In genomic region chr15:56496635-56497034, GRCh38 we compare ENCODE assay signal across 8 cellular contexts. TPM values are rescaled to one million over a fixed set of nuclear protein-coding genes. Genes with fewer than 3 reads are reported as not detected.
DNase-seq lines count a peak whose midpoint lies in the region; ATAC-seq, FAIRE-seq and TF ChIP-seq lines count a peak whose summit lies in the region.

No MANE protein-coding gene starts in this region.

- H3K9me3 Mint-ChIP-seq in Caco-2 (ENCODE audit: unreplicated experiment) = no peaks in the 10 kb centered on the region
- peaks cover 9% of the 10 kb centered on the region for H3K9me3 Mint-ChIP-seq in chondrocyte (ENCODE audit: low read depth)
- H3K9me3 Mint-ChIP-seq in T-helper 2 cell treated with Interferon-gamma antibody and Interleukin-4, amounts not matched to agents 5 μg/mL and 100 μg/mL, for 36 hours = no peaks in the 10 kb centered on the region

- H3K36me3 Mint-ChIP-seq in Caco-2 (ENCODE audit: insufficient read depth, unreplicated experiment) = no peaks in the 10 kb centered on the region
- H3K36me3 Mint-ChIP-seq in chondrocyte (ENCODE audit: low read depth) = no peaks in the 10 kb centered on the region
- no peaks in the 10 kb centered on the region for H3K36me3 Mint-ChIP-seq in T-helper 2 cell treated with Interferon-gamma antibody and Interleukin-4, amounts not matched to agents 5 μg/mL and 100 μg/mL, for 36 hours (ENCODE audit: low read depth)

- POLR2A ChIA-PET in Caco-2 (lab: Charles Lee) (no interaction called here), HepG2 (lab: Yijun Ruan, JAX) (no interaction called here)

- H3K27me3 Mint-ChIP-seq in Caco-2 (ENCODE audit: insufficient read depth, unreplicated experiment) (peaks cover 17% of the 10 kb centered on the region), chondrocyte (ENCODE audit: low read depth) (peaks cover 1% of the 10 kb centered on the region)
- peaks cover 31% of the 10 kb centered on the region for H3K27me3 Mint-ChIP-seq in T-helper 2 cell treated with Interferon-gamma antibody and Interleukin-4, amounts not matched to agents 5 μg/mL and 100 μg/mL, for 36 hours (ENCODE audit: low read depth)

- TF ChIP-seq CTCF in Caco-2 (IDR thresholded peaks at IDR 0.05; ENCODE audit: insufficient read depth in 1 of 2, low read depth in 1 of 2, low read length in 1 of 2, severe bottlenecking in 1 of 2, unreplicated experiment in 1 of 2) = peak; percentile 52 to 62
- peak; percentile 97 for TF ChIP-seq CTCF in chondrocyte (IDR thresholded peaks at IDR 0.05)
- peak; percentile 84 for TF ChIP-seq CTCF in HepG2 (CRISPR knock-in tag; IDR thresholded peaks at IDR 0.05)
- peak; percentile 50 to 72 (median 62) for TF ChIP-seq CTCF in upper lobe of left lung (IDR thresholded peaks at IDR 0.05)

- H3K27ac Mint-ChIP-seq in Caco-2 (ENCODE audit: unreplicated experiment) = no peak overlapping the region
- no peak overlapping the region for H3K27ac Mint-ChIP-seq in chondrocyte (ENCODE audit: unreplicated experiment)
- no peak overlapping the region for H3K27ac Mint-ChIP-seq in T-helper 2 cell treated with Interferon-gamma antibody and Interleukin-4, amounts not matched to agents 5 μg/mL and 100 μg/mL, for 36 hours

- FAIRE-seq in HepG2 (lab: Jason Lieb, UNC) = peak; percentile 56

- H3K4me1 Mint-ChIP-seq in Caco-2 (ENCODE audit: low read depth, unreplicated experiment) (peaks cover 7% of the 10 kb centered on the region), chondrocyte (ENCODE audit: low read depth) (peaks cover 5% of the 10 kb centered on the region)
- H3K4me1 Mint-ChIP-seq in T-helper 2 cell treated with Interferon-gamma antibody and Interleukin-4, amounts not matched to agents 5 μg/mL and 100 μg/mL, for 36 hours (ENCODE audit: low read depth) = peaks cover 11% of the 10 kb centered on the region

- BruUV-seq in Caco-2 (replicated peaks; lab: Mats Ljungman, UMichigan) = no TSS peak
- BruUV-seq in HepG2 (replicated peaks; lab: Mats Ljungman, UMichigan) = no TSS peak

- no peaks in the 10 kb centered on the region for H4K20me1 ChIP-seq in HepG2 (ENCODE audit: insufficient read depth, low read length)

- H3K36me3 ChIP-seq in Caco-2 (ENCODE audit: control insufficient read depth, insufficient read depth, low read length) (no peaks in the 10 kb centered on the region), HepG2 (replicated peaks in 1 of 2; ENCODE audit: control insufficient read depth in 1 of 2, insufficient read depth in 2 of 2, low read length in 2 of 2) (no peaks in the 10 kb centered on the region), upper lobe of left lung (no peaks in the 10 kb centered on the region)

- H3K9me3 ChIP-seq in Caco-2 (no peaks in the 10 kb centered on the region), HepG2 (ENCODE audit: low read length) (no peaks in the 10 kb centered on the region), upper lobe of left lung (no peaks in the 10 kb centered on the region)

- intact Hi-C loops in Caco-2 (cut with micrococcal nuclease; ENCODE audit: unreplicated experiment) (loop anchor here (1.0 to 10.0 kb wide), 6 partner anchors 238 to 808 kb away; partner anchors contain the start of gene ZNF280D), HepG2 (cut with micrococcal nuclease; ENCODE audit: unreplicated experiment) (loop anchor here (2.0 to 10.0 kb wide), 5 partner anchors 238 to 810 kb away; partner anchors contain the start of gene ZNF280D)

- peak overlapping the region; percentile 30 for H3K4me3 Mint-ChIP-seq in Caco-2 (ENCODE audit: unreplicated experiment)
- H3K4me3 Mint-ChIP-seq in chondrocyte (ENCODE audit: unreplicated experiment) = no peak overlapping the region
- H3K4me3 Mint-ChIP-seq in T-helper 2 cell treated with Interferon-gamma antibody and Interleukin-4, amounts not matched to agents 5 μg/mL and 100 μg/mL, for 36 hours = no peak overlapping the region

- CTCF ChIA-PET in Caco-2 (lab: Charles Lee) = interaction anchor here (1.0 to 1.8 kb wide), 2 partner anchors 43 to 373 kb away, joined by 3 to 7 read pairs; no protein-coding TSS in a partner anchor
- CTCF ChIA-PET in HepG2 (lab: Yijun Ruan, JAX; ENCODE audit: low intra/inter-chr PET ratio, low total read pairs) = interaction anchor here (1.7 kb wide), 1 partner anchor 811 kb away, joined by 4 read pairs; no protein-coding TSS in a partner anchor

- no peaks in the 10 kb centered on the region for H3K79me2 ChIP-seq in HepG2 (ENCODE audit: insufficient read depth, low read length)

- no peaks in the 10 kb centered on the region for H3K4me1 ChIP-seq in Caco-2
- H3K4me1 ChIP-seq in HepG2 (ENCODE audit: insufficient read depth, low read length) = peaks cover 5% of the 10 kb centered on the region
- peaks cover 0 to 6% (median 0%) of the 10 kb centered on the region in 4 donors for H3K4me1 ChIP-seq in upper lobe of left lung

- H3K27me3 ChIP-seq in Caco-2 (replicated peaks; ENCODE audit: control insufficient read depth, insufficient read depth, low read length) (no peaks in the 10 kb centered on the region), HepG2 (ENCODE audit: control insufficient read depth in 1 of 2, insufficient read depth in 2 of 2, low read length in 2 of 2) (no peaks in the 10 kb centered on the region), upper lobe of left lung (no peaks in the 10 kb centered on the region)

- no peak overlapping the region for H3K9ac ChIP-seq in HepG2 (ENCODE audit: insufficient read depth, low read depth, low read length)

- TF ChIP-seq RAD21 in HepG2 (CRISPR knock-in tag; IDR thresholded peaks at IDR 0.05) = peak; percentile 56; the same call in 1 of the 2 replicates

- in situ Hi-C loops in HepG2 (cut with HindIII; ENCODE audit: extremely low pct_ligation_motif_present, low pct_unique_long_range_greater_than_20kb) = loop anchor here (10.0 to 25.0 kb wide), 4 partner anchors 368 to 1041 kb away; no protein-coding TSS in a partner anchor

- TF ChIP-seq POLR2A in HepG2 (IDR thresholded peaks at IDR 0.05; ENCODE audit: insufficient read depth in 1 of 2, low read depth in 2 of 2, low read length in 2 of 2) (no peak), upper lobe of left lung (IDR thresholded peaks at IDR 0.05) (no peak)

- no peak overlapping the region for H3K4me3 ChIP-seq in Caco-2 (ENCODE audit: low read depth, low read length)
- peak overlapping the region in 2 of 3 experiments; percentile 8 to 20; a peak in 1 of 6 replicates for H3K4me3 ChIP-seq in HepG2 (replicated peaks in 1 of 3; ENCODE audit: insufficient read depth in 1 of 3, low read depth in 2 of 3, low read length in 3 of 3)
- H3K4me3 ChIP-seq in upper lobe of left lung = peak overlapping the region in 2 of 4 donors; percentile 7 to 23

- H2AFZ ChIP-seq in HepG2 (ENCODE audit: low read length) = peak overlapping the region; percentile 73

- ATAC-seq in GM19395 (IDR thresholded peaks at IDR 0.05; ENCODE audit: unreplicated experiment) (peak; percentile 72), HepG2 (peak; percentile 90), upper lobe of left lung (ENCODE audit: low FRiP score in 2 of 2) (peak; percentile 75 to 89)

- H3K27ac ChIP-seq in HepG2 (ENCODE audit: extremely low read length, insufficient read depth, low read length) (no peak overlapping the region), upper lobe of left lung (no peak overlapping the region)

- DNase-seq in Caco-2 (peak in 1 of 2 experiments; percentile 48), M059J (ENCODE audit: low read depth) (peak; percentile 69), OCI-M2 (lab: John Stamatoyannopoulos, UW; ENCODE audit: unreplicated experiment) (peak; percentile 23), chondrocyte (ENCODE audit: low spot score) (no peak), HepG2 (ENCODE audit: low spot score) (peak; percentile 60), upper lobe of left lung (no peak)
- DNase-seq in T-helper 2 cell treated with Interferon-gamma antibody and Interleukin-4, amounts not matched to agents 5 μg/mL and 100 μg/mL, for 36 hours (ENCODE audit: low spot score) = no peak

- TF ChIP-seq EP300 in HepG2 (IDR thresholded peaks at IDR 0.05; ENCODE audit: low read depth in 2 of 2, low read length in 2 of 2) = no peak
- no peak for TF ChIP-seq EP300 in HepG2 (CRISPR knock-in tag; IDR thresholded peaks at IDR 0.05; ENCODE audit: borderline replicate concordance)
- TF ChIP-seq EP300 in upper lobe of left lung (IDR thresholded peaks at IDR 0.05) = no peak

- WGBS in HepG2 (ENCODE audit: low lambda C conversion rate) = 15% methylated on average over 7 of the region's 7 CpGs
- WGBS in upper lobe of left lung, 2 donors = 25% methylated on average over 7 of the region's 7 CpGs

- peak overlapping the region; percentile 67 for H3K4me2 ChIP-seq in HepG2 (ENCODE audit: low read depth, low read length)

TF ChIP-seq in HepG2, 621 proteins besides CTCF, POLR2A, EP300 and RAD21 (continues in another document):
- TF ChIP-seq ZNF883 (CRISPR knock-in tag; IDR thresholded peaks at IDR 0.05; ENCODE audit: not compliant biosample characterization) (no peak), ZNF766 (CRISPR knock-in tag; IDR thresholded peaks at IDR 0.05; ENCODE audit: borderline replicate concordance) (no peak), TEAD3 (CRISPR knock-in tag; optimal IDR thresholded peaks at IDR 0.05; ENCODE audit: borderline replicate concordance) (peak; percentile 21)

RNA-seq across cellular contexts. Expression of gene MNS1, which starts 31.7 kb away (rescaled TPM):
- 2.6 and 3.0 TPM in 2 replicates for total RNA-seq in Caco-2 (2022)
- total RNA-seq in M059J (2014; rRNA removed; shearing (Covaris generic)) = 3.4 and 5.6 TPM in 2 replicates
- total RNA-seq in chondrocyte = 1.1 to 3.0 TPM (median 1.5 TPM) in 3 replicates
- total RNA-seq in HepG2 (2016; rRNA removed; fragmentation: Illumina TruSeq; extraction: Trizol) = 1.7 and 2.3 TPM in 2 replicates
- total RNA-seq in HepG2 (2016; cell fraction: cytosol; rRNA removed; fragmentation: Illumina TruSeq; extraction: Trizol; ENCODE audit: low read depth) = 0.40 and 0.44 TPM in 2 replicates
- 1.5 and 2.4 TPM in 2 replicates for total RNA-seq in HepG2 (2016; cell fraction: insoluble cytoplasmic fraction; rRNA removed; fragmentation: Illumina TruSeq; extraction: Trizol)
- total RNA-seq in HepG2 (2016; cell fraction: membrane; rRNA removed; fragmentation: Illumina TruSeq; extraction: Trizol) = 0.65 TPM in 2 replicates
- 1.7 and 2.2 TPM in 2 replicates for total RNA-seq in HepG2 (2016; cell fraction: nucleus; rRNA removed; fragmentation: Illumina TruSeq; extraction: Trizol)
- 0.14 and 0.22 TPM in 2 replicates for polyA plus RNA-seq in HepG2 (2011; rRNA removed)
- polyA plus RNA-seq in HepG2 (2011; cell fraction: cytosol; rRNA removed) = 0.05 and 0.07 TPM in 2 replicates
- 0.57 TPM in 1 of 2 replicates, not detected in the other for polyA plus RNA-seq in HepG2 (2011; cell fraction: nucleus; rRNA removed)
- 0.44 and 1.1 TPM in 2 replicates for polyA plus RNA-seq in HepG2 (2012)
- polyA plus RNA-seq in HepG2 (2016; cell fraction: cytosol; fragmentation: Illumina TruSeq; extraction: Trizol; ENCODE audit: low read depth) = 0.33 and 0.57 TPM in 2 replicates
- 3.3 and 3.6 TPM in 2 replicates for polyA plus RNA-seq in HepG2 (2016; cell fraction: insoluble cytoplasmic fraction; fragmentation: Illumina TruSeq; extraction: Trizol; ENCODE audit: low read depth)
- polyA plus RNA-seq in HepG2 (2016; cell fraction: membrane; fragmentation: Illumina TruSeq; extraction: Trizol; ENCODE audit: low read depth) = 0.62 TPM in 2 replicates
- 1.4 and 2.9 TPM in 2 replicates for polyA plus RNA-seq in HepG2 (2016; cell fraction: nucleus; fragmentation: Illumina TruSeq; extraction: Trizol; ENCODE audit: insufficient read depth, low read depth)
- polyA minus RNA-seq in HepG2 (2011; rRNA and poly(A)+ RNA removed; ENCODE audit: low replicate concordance) = not detected in 2 replicates
- polyA minus RNA-seq in HepG2 (2011; cell fraction: cytosol; rRNA and poly(A)+ RNA removed) = 0.30 and 0.53 TPM in 2 replicates
- polyA minus RNA-seq in HepG2 (2011; cell fraction: nucleus; rRNA and poly(A)+ RNA removed) = 0.87 and 1.0 TPM in 2 replicates
- total RNA-seq in upper lobe of left lung = 10 to 100 TPM in 1 of 6 donors, 1 to 10 TPM in 4, under 1 TPM in 1; 0.43 to 15.7 (median 3.0) TPM

Comparison
In these comparisons a context has a peak if more than half of its experiments do, and no peak if none do; other contexts are left out.
1. DNase-seq: peak in M059J (single experiment), OCI-M2 (single experiment) and HepG2 (single experiment); none in chondrocyte (single experiment), upper lobe of left lung (0 of 2) and T-helper 2 cell treated with Interferon-gamma antibody and Interleukin-4, amounts not matched to agents 5 μg/mL and 100 μg/mL, for 36 hours (single experiment).
2. Peak in every context shown above with its lines, with median percentiles within 50 percentile points of each other: CTCF ChIP-seq and ATAC-seq.